In the genomic region with DNA sequence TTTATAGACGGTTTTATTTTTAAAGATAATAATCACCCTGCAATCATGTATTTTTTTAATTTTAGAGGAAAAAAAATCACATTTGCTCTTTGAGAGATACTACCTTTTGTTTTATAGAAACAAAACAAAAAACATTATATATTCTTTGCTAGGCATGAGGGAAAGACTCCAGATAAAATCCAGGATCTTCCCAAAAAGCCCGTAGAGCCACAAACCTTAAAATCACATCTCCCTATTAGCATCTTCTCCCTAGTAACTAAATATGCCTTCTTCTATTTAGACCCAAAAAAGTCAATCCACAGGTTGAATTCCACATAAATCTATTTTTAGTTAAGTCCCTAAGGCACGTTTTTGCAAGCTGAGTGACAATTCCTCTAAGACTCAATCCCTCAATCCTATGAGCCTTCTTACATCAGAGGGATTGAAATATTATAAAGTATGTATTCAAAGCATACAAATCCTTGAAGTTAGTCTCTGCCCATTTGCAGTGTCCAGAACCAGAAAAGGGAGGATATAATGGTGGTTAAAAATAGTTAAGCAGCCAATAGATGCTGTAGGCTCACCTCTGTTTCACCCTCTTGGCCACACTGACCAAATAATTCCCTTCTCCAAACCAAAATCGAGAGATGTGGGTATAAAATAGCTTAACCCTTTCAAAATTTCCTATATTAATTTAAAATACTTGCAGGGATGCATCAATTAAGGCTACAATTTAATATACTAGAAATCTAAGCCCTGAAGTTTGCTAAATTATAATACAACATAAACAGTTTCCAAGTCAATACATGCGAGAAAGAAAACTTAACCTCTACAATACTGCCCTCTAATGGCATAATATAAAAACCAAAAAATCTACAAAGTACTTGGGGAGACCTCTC, we compare ENCODE assay signal across 8 cellular contexts.
A peak's percentile ranks its signal among the peaks of the same experiment; 100 is the strongest.
DNase-seq lines count a peak whose midpoint lies in the region; ATAC-seq, FAIRE-seq and TF ChIP-seq lines count a peak whose summit lies in the region.

No MANE protein-coding gene starts in this region.

- peak overlapping the region; percentile 64 for H3K27ac ChIP-seq in HepG2 (ENCODE audit: extremely low read length, insufficient read depth, low read length)
- peak overlapping the region; percentile 90 to 94 for H3K27ac ChIP-seq in tibial artery

- TSS peak; percentile 47 for BruUV-seq in HepG2 (replicated peaks; lab: Mats Ljungman, UMichigan)

- H3K4me3 ChIP-seq in BE2C (ENCODE audit: low read depth, low read length): peak overlapping the region; percentile 67
- peak overlapping the region in 2 of 3 experiments; percentile 66 to 79; a peak in 5 of 6 replicates for H3K4me3 ChIP-seq in HepG2 (replicated peaks in 1 of 3; ENCODE audit: insufficient read depth in 1 of 3, low read depth in 2 of 3, low read length in 3 of 3)
- peak overlapping the region; percentile 63 to 84 for H3K4me3 ChIP-seq in tibial artery

- peak; percentile 34; the same call in 1 of the 2 replicates for TF ChIP-seq RAD21 in HepG2 (CRISPR knock-in tag; IDR thresholded peaks at IDR 0.05)

- TF ChIP-seq POLR2A in H54 (IDR thresholded peaks at IDR 0.05; ENCODE audit: low read depth, low read length): no peak
- no peak for TF ChIP-seq POLR2A in HepG2 (IDR thresholded peaks at IDR 0.05; ENCODE audit: insufficient read depth in 1 of 2, low read depth in 2 of 2, low read length in 2 of 2)

- peaks cover 10% of the 10 kb centered on the region for H3K79me2 ChIP-seq in HepG2 (ENCODE audit: insufficient read depth, low read length)

- H3K4me1 ChIP-seq in BE2C: peaks cover 6% of the 10 kb centered on the region
- H3K4me1 ChIP-seq in HepG2 (ENCODE audit: insufficient read depth, low read length): peaks cover 25% of the 10 kb centered on the region
- peaks cover 0 to 49% (median 10%) of the 10 kb centered on the region in 4 donors for H3K4me1 ChIP-seq in tibial artery

- CTCF ChIA-PET in HepG2 (lab: Yijun Ruan, JAX; ENCODE audit: low intra/inter-chr PET ratio, low total read pairs): interaction anchor here (1.4 to 2.7 kb wide), 6 partner anchors 33 to 533 kb away, joined by 4 to 38 read pairs (median 8); no protein-coding TSS in a partner anchor

- peak; percentile 70 for FAIRE-seq in H54 (lab: Jason Lieb, UNC)
- peak; percentile 30 for FAIRE-seq in HepG2 (lab: Jason Lieb, UNC)

- TF ChIP-seq EP300 in HepG2 (IDR thresholded peaks at IDR 0.05; ENCODE audit: low read depth in 2 of 2, low read length in 2 of 2) (no peak), HepG2 (CRISPR knock-in tag; IDR thresholded peaks at IDR 0.05; ENCODE audit: borderline replicate concordance) (no peak)

- TF ChIP-seq CTCF in BE2C (IDR thresholded peaks at IDR 0.05; ENCODE audit: low read depth, low read length) (peak; percentile 33; the same call in 1 of the 2 replicates), HepG2 (CRISPR knock-in tag; IDR thresholded peaks at IDR 0.05) (peak; percentile 52), tibial artery (IDR thresholded peaks at IDR 0.05) (peak; percentile 44 to 58)

- H3K9ac ChIP-seq in HepG2 (ENCODE audit: insufficient read depth, low read depth, low read length): peak overlapping the region; percentile 91; the same call in 1 of the 2 replicates

- WGBS in HepG2 (ENCODE audit: low lambda C conversion rate): 13% methylated on average over 5 of the region's 5 CpGs

- no peak overlapping the region for H2AFZ ChIP-seq in HepG2 (ENCODE audit: low read length)

- intact Hi-C loops in HepG2 (cut with micrococcal nuclease; ENCODE audit: unreplicated experiment): loop anchor here (1.0 to 5.0 kb wide), 5 partner anchors 34 to 387 kb away; no protein-coding TSS in a partner anchor
- intact Hi-C loops in tibial artery (cut with DNase I; ENCODE audit: low total_unique reads): loop anchor here (5.0 kb wide), 3 partner anchors 35 to 530 kb away; no protein-coding TSS in a partner anchor

- H3K27me3 ChIP-seq in BE2C (no peaks in the 10 kb centered on the region), HepG2 (ENCODE audit: control insufficient read depth in 1 of 2, insufficient read depth in 2 of 2, low read length in 2 of 2) (no peaks in the 10 kb centered on the region; a peak in 1 of 5 replicates), tibial artery (no peaks in the 10 kb centered on the region)

- peaks cover 26% of the 10 kb centered on the region for H3K36me3 ChIP-seq in BE2C
- peaks cover 6 to 15% of the 10 kb centered on the region in 2 experiments; a peak in 3 of 5 replicates for H3K36me3 ChIP-seq in HepG2 (replicated peaks in 1 of 2; ENCODE audit: control insufficient read depth in 1 of 2, insufficient read depth in 2 of 2, low read length in 2 of 2)
- peaks cover 16 to 29% (median 25%) of the 10 kb centered on the region in 3 donors for H3K36me3 ChIP-seq in tibial artery

- no peak for DNase-seq in BE2C
- DNase-seq in H54 (ENCODE audit: insufficient read length, low spot score): no peak
- DNase-seq in NCI-H82 treated with DMSO at 0.1 percent for 48 hours (lab: John Stamatoyannopoulos, UW; ENCODE audit: unreplicated experiment): peak; percentile 79
- DNase-seq in central memory CD4-positive, alpha-beta T cell: peak; percentile 46
- DNase-seq in HepG2 (ENCODE audit: low spot score): peak; percentile 35
- no peak for DNase-seq in tibial artery

- ATAC-seq in HepG2 (no peak), HG02642 (IDR thresholded peaks at IDR 0.05; ENCODE audit: poor library complexity, unreplicated experiment) (no peak), HG02759 (IDR thresholded peaks at IDR 0.05; ENCODE audit: unreplicated experiment) (no peak)

- POLR2A ChIA-PET in HepG2 (lab: Yijun Ruan, JAX): interaction anchor here (0.6 to 3.7 kb wide), 24 partner anchors 9 to 558 kb away, joined by 3 to 96 read pairs (median 4); partner anchors contain the start of genes CCDC122 and LACC1

- H3K9me3 ChIP-seq in BE2C: no peaks in the 10 kb centered on the region
- H3K9me3 ChIP-seq in HepG2 (ENCODE audit: low read length): no peaks in the 10 kb centered on the region
- H3K9me3 ChIP-seq in tibial artery: no peaks in the 10 kb centered on the region

- H3K4me2 ChIP-seq in HepG2 (ENCODE audit: low read depth, low read length): peak overlapping the region; percentile 69

- no peaks in the 10 kb centered on the region for H4K20me1 ChIP-seq in HepG2 (ENCODE audit: insufficient read depth, low read length)

- in situ Hi-C loops in HepG2 (cut with HindIII; ENCODE audit: extremely low pct_ligation_motif_present, low pct_unique_long_range_greater_than_20kb): loop anchor here (5.0 kb wide), 4 partner anchors 195 to 530 kb away; no protein-coding TSS in a partner anchor

TF ChIP-seq in HepG2, 621 proteins besides CTCF, POLR2A, EP300 and RAD21 (continues in another document):
- TF ChIP-seq PCBP2 (optimal IDR thresholded peaks at IDR 0.05; ENCODE audit: low read depth, low read length, poor library complexity, severe bottlenecking) (no peak), SP140L (CRISPR knock-in tag; IDR thresholded peaks at IDR 0.05; ENCODE audit: borderline replicate concordance) (no peak), ZNF143 (CRISPR knock-in tag; IDR thresholded peaks at IDR 0.05) (no peak), FUBP1 (CRISPR knock-in tag; IDR thresholded peaks at IDR 0.05; ENCODE audit: borderline replicate concordance) (no peak), ZSCAN5A (CRISPR knock-in tag; IDR thresholded peaks at IDR 0.05; ENCODE audit: borderline replicate concordance) (no peak), ZNF678 (CRISPR knock-in tag; IDR thresholded peaks at IDR 0.05) (no peak), ZNF329 (CRISPR knock-in tag; IDR thresholded peaks at IDR 0.05; ENCODE audit: low read depth) (no peak), HOXA9 (CRISPR knock-in tag; IDR thresholded peaks at IDR 0.05; ENCODE audit: borderline replicate concordance) (no peak), IRX3 (CRISPR knock-in tag; IDR thresholded peaks at IDR 0.05; ENCODE audit: borderline replicate concordance, low read depth) (no peak), RXRB (CRISPR knock-in tag; IDR thresholded peaks at IDR 0.05; ENCODE audit: borderline replicate concordance) (peak; percentile 8; the same call in 1 of the 2 replicates), ZNF777 (CRISPR knock-in tag; IDR thresholded peaks at IDR 0.05) (no peak)
- TF ChIP-seq, protein P1, sequence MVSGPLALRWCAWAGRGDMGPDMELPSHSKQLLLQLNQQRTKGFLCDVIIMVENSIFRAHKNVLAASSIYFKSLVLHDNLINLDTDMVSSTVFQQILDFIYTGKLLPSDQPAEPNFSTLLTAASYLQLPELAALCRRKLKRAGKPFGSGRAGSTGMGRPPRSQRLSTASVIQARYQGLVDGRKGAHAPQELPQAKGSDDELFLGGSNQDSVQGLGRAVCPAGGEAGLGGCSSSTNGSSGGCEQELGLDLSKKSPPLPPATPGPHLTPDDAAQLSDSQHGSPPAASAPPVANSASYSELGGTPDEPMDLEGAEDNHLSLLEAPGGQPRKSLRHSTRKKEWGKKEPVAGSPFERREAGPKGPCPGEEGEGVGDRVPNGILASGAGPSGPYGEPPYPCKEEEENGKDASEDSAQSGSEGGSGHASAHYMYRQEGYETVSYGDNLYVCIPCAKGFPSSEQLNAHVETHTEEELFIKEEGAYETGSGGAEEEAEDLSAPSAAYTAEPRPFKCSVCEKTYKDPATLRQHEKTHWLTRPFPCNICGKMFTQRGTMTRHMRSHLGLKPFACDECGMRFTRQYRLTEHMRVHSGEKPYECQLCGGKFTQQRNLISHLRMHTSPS (CRISPR knock-in tag; IDR thresholded peaks at IDR 0.05; ENCODE audit: low read depth): no peak

Comparison
In these comparisons a context has a peak if more than half of its experiments do, and no peak if none do; other contexts are left out.
1. DNase-seq: peak in NCI-H82 treated with DMSO at 0.1 percent for 48 hours (single experiment), central memory CD4-positive, alpha-beta T cell (single experiment) and HepG2 (single experiment); none in BE2C (single experiment), H54 (single experiment) and tibial artery (0 of 2).
2. Peak in every context shown above with its lines, with median percentiles within 50 percentile points of each other: H3K4me3 ChIP-seq and CTCF ChIP-seq.